In the genomic region with DNA sequence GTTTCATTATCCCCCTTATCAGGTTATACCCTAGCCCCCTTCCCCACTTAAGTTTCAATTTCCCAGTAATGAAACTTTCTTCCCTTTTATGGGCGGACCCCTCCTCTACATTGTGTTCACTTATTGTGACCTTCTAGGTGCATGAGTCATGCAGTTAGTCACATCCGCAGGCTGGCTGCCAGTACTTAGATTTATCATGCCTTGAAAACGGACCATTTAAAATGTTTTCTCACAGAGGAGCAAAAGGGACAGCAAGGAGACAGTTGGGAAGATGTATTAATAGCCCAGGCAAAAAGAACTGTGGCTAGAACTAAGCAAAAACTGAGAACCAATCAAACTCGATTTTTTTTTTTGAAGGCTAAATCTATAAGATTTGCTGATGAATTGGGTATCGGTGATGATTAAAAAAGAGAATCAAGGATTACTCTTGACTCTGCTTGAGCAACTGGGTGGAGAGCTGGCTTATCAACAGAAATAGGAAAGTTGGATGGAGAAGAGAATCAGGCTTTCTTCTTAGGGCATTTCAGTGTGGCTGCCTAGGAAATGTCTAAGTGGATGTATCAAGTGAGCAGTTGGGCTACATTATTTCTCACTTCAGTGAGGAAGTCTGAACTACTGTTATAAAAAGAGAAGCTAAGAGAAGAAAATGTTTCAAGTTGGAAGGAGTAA, we compare ENCODE assay signal across 1 cellular context.
TF ChIP-seq lines count a peak whose summit lies in the region.

No MANE protein-coding gene starts in this region.

TF ChIP-seq in SK-N-SH, 30 proteins besides CTCF, POLR2A, EP300 and RAD21 (continued from another document):
- TF ChIP-seq, protein P1, sequence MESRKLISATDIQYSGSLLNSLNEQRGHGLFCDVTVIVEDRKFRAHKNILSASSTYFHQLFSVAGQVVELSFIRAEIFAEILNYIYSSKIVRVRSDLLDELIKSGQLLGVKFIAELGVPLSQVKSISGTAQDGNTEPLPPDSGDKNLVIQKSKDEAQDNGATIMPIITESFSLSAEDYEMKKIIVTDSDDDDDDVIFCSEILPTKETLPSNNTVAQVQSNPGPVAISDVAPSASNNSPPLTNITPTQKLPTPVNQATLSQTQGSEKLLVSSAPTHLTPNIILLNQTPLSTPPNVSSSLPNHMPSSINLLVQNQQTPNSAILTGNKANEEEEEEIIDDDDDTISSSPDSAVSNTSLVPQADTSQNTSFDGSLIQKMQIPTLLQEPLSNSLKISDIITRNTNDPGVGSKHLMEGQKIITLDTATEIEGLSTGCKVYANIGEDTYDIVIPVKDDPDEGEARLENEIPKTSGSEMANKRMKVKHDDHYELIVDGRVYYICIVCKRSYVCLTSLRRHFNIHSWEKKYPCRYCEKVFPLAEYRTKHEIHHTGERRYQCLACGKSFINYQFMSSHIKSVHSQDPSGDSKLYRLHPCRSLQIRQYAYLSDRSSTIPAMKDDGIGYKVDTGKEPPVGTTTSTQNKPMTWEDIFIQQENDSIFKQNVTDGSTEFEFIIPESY (IDR thresholded peaks at IDR 0.05; ENCODE audit: borderline replicate concordance, low read depth) = no peak
- TF ChIP-seq MEF2A (IDR thresholded peaks at IDR 0.05; ENCODE audit: borderline replicate concordance, low read depth) = 0 out of 2 replicates have a peak, but pooled peaks have one; percentile 42
- TF ChIP-seq TAF1 (IDR thresholded peaks at IDR 0.05; ENCODE audit: borderline replicate concordance, low read depth, low read length) = peak; percentile 45; the same call in 1 of the 2 replicates
- TF ChIP-seq ELF1 (IDR thresholded peaks at IDR 0.05) = no peak
- peak; percentile 97 for TF ChIP-seq FOSL2 (IDR thresholded peaks at IDR 0.05; ENCODE audit: borderline replicate concordance, low read depth)
- peak; percentile 90 for TF ChIP-seq RXRA (IDR thresholded peaks at IDR 0.05; ENCODE audit: borderline replicate concordance, low read depth)
- TF ChIP-seq, protein P2, sequence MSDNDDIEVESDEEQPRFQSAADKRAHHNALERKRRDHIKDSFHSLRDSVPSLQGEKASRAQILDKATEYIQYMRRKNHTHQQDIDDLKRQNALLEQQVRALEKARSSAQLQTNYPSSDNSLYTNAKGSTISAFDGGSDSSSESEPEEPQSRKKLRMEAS (IDR thresholded peaks at IDR 0.05; ENCODE audit: low read depth) = peak; percentile 29; the same call in 1 of the 2 replicates
- no peak for TF ChIP-seq EZH2phosphoT487 (IDR thresholded peaks at IDR 0.05; ENCODE audit: borderline replicate concordance, low read depth)
- TF ChIP-seq POLR2AphosphoS5 (IDR thresholded peaks at IDR 0.05; ENCODE audit: low read depth, low read length) = no peak; the same call in 1 of the 2 replicates
- no peak for TF ChIP-seq NRF1 (IDR thresholded peaks at IDR 0.05; ENCODE audit: low read depth, low read length)
- TF ChIP-seq GATA2 (CRISPR knock-in tag; IDR thresholded peaks at IDR 0.05) = no peak
- no peak for TF ChIP-seq GABPA (IDR thresholded peaks at IDR 0.05; ENCODE audit: low read depth)
- TF ChIP-seq, protein P3, sequence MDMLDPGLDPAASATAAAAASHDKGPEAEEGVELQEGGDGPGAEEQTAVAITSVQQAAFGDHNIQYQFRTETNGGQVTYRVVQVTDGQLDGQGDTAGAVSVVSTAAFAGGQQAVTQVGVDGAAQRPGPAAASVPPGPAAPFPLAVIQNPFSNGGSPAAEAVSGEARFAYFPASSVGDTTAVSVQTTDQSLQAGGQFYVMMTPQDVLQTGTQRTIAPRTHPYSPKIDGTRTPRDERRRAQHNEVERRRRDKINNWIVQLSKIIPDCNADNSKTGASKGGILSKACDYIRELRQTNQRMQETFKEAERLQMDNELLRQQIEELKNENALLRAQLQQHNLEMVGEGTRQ (IDR thresholded peaks at IDR 0.05; ENCODE audit: borderline replicate concordance, low read depth, low read length) = no peak
- no peak for TF ChIP-seq TEAD4 (IDR thresholded peaks at IDR 0.05; ENCODE audit: borderline replicate concordance, insufficient read depth)
- TF ChIP-seq SIN3A (IDR thresholded peaks at IDR 0.05; ENCODE audit: borderline replicate concordance, low read depth, low read length) = no peak
- no peak for TF ChIP-seq MXI1 (IDR thresholded peaks at IDR 0.05; ENCODE audit: low read depth, low read length)
- TF ChIP-seq RCOR1 (IDR thresholded peaks at IDR 0.05; ENCODE audit: low read length) = no peak
- no peak for TF ChIP-seq YY1 (IDR thresholded peaks at IDR 0.05; ENCODE audit: low read depth)
